Comparison of ENCODE assay signal across 1 cellular context in the genomic region with DNA sequence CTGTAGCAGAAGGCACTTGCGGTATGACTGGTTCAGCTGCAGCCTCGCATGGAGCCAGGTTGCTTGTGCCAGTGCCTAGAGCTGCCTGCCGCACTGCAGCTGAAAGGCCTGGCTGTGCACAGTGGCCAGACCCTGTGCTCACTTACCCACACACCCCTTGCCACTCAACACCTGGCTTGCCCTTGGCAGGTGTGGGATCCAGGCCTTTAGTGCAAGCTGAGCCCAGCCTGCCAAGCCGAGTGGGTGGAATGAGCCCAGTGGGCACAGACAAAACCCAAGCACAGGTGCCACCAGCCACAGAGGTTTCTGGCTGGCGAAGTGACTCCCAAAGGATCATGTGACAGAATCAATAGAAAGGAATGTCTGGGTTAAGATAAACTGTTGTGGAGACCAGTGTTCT.
TF ChIP-seq lines count a peak whose summit lies in the region.

No MANE protein-coding gene starts in this region.

TF ChIP-seq in H1, 55 proteins besides CTCF, POLR2A, EP300 and RAD21:
- TF ChIP-seq KDM1A (IDR thresholded peaks at IDR 0.05; ENCODE audit: borderline replicate concordance, low read length) = no peak
- no peak for TF ChIP-seq RNF2 (IDR thresholded peaks at IDR 0.05; ENCODE audit: borderline replicate concordance, low read depth, low read length, missing control alignments, poor library complexity, severe bottlenecking)
- TF ChIP-seq SAP30 (IDR thresholded peaks at IDR 0.05; ENCODE audit: insufficient read depth, insufficient replicate concordance, low read length) = no peak
- TF ChIP-seq TAF1 (IDR thresholded peaks at IDR 0.05; ENCODE audit: low read depth, low read length) = no peak
- no peak for TF ChIP-seq TAF7 (optimal IDR thresholded peaks at IDR 0.05; ENCODE audit: borderline replicate concordance, low read depth, low read length)
- TF ChIP-seq, protein P1, sequence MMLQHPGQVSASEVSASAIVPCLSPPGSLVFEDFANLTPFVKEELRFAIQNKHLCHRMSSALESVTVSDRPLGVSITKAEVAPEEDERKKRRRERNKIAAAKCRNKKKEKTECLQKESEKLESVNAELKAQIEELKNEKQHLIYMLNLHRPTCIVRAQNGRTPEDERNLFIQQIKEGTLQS (IDR thresholded peaks at IDR 0.05; ENCODE audit: insufficient read depth, low read depth, low read length) = no peak
- no peak for TF ChIP-seq CEBPB (IDR thresholded peaks at IDR 0.05; ENCODE audit: low read depth, low read length)
- TF ChIP-seq KDM5A (IDR thresholded peaks at IDR 0.05; ENCODE audit: low read length) = no peak
- TF ChIP-seq, protein P2, sequence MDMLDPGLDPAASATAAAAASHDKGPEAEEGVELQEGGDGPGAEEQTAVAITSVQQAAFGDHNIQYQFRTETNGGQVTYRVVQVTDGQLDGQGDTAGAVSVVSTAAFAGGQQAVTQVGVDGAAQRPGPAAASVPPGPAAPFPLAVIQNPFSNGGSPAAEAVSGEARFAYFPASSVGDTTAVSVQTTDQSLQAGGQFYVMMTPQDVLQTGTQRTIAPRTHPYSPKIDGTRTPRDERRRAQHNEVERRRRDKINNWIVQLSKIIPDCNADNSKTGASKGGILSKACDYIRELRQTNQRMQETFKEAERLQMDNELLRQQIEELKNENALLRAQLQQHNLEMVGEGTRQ (IDR thresholded peaks at IDR 0.05; ENCODE audit: low read length) = no peak
- TF ChIP-seq HDAC6 (IDR thresholded peaks at IDR 0.05; ENCODE audit: low read depth, low read length) = no peak
- no peak for TF ChIP-seq MAFK (IDR thresholded peaks at IDR 0.05; ENCODE audit: low read depth, low read length)
- TF ChIP-seq EGR1 (IDR thresholded peaks at IDR 0.05; ENCODE audit: borderline replicate concordance, low read depth, low read length) = no peak
- TF ChIP-seq YY1 (IDR thresholded peaks at IDR 0.05; ENCODE audit: low read depth, low read length) = no peak
- no peak for TF ChIP-seq NANOG (IDR thresholded peaks at IDR 0.05; ENCODE audit: insufficient read depth, low read depth, low read length, poor library complexity, severe bottlenecking)
- no peak for TF ChIP-seq SP2 (IDR thresholded peaks at IDR 0.05; ENCODE audit: low read length)
- TF ChIP-seq, protein P3, sequence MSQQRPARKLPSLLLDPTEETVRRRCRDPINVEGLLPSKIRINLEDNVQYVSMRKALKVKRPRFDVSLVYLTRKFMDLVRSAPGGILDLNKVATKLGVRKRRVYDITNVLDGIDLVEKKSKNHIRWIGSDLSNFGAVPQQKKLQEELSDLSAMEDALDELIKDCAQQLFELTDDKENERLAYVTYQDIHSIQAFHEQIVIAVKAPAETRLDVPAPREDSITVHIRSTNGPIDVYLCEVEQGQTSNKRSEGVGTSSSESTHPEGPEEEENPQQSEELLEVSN (IDR thresholded peaks at IDR 0.05) = no peak
- TF ChIP-seq JUND (IDR thresholded peaks at IDR 0.05; ENCODE audit: low read length) = no peak
- TF ChIP-seq JUN (IDR thresholded peaks at IDR 0.05; ENCODE audit: low read depth, low read length) = no peak
- TF ChIP-seq CTBP2 (IDR thresholded peaks at IDR 0.05; ENCODE audit: borderline replicate concordance, insufficient read depth, insufficient read length, low read length) = no peak
